In the genomic region with DNA sequence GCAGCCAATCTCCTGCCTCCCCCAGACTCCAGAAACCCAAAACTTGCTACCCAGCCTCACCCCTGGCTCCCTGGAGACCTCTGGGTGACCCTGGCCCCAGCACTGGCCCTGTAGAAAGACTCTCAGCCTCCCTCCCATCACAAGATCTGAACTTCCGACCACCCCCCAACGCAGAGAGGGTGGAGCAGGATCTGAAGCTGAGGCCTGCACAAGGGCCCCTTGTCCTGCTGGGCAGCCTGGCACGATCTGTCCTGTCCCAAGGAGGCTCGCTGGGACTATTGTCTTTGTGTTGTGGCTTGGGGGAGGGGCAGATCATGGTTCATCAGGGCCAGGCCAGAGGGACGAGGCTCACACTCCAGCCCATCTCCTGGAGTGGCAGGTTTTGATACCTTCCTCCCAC, we compare ENCODE assay signal across 14 cellular contexts. TPM values are rescaled to one million over a fixed set of nuclear protein-coding genes. Genes with fewer than 3 reads are reported as not detected.
DNase-seq lines count a peak whose midpoint lies in the region; ATAC-seq and TF ChIP-seq lines count a peak whose summit lies in the region.
"Had no signal": no experiment of that assay in that cellular context is flagged by ENCODE, and none has a peak within 500 bp of the region (broad histone marks: within the 10 kb centered on the region; RNA-seq: fewer than 3 reads in every experiment).

No MANE protein-coding gene starts in this region.

- no peaks in the 10 kb centered on the region for H3K9me3 ChIP-seq in IMR-90 (ENCODE audit: control insufficient read depth, insufficient read depth, low read length)
- H3K9me3 ChIP-seq in stomach smooth muscle (ENCODE audit: control insufficient read depth in 2 of 2, low read length in 2 of 2): no peaks in the 10 kb centered on the region

- H4K91ac ChIP-seq in IMR-90 (ENCODE audit: insufficient read depth, low read depth, low read length): peak overlapping the region; percentile 30

- 0 out of 2 replicates have a peak overlapping the region, but pooled peaks have one; percentile 20 for H3K14ac ChIP-seq in IMR-90 (replicated peaks; ENCODE audit: low read depth, low read length)

- H3K79me1 ChIP-seq in IMR-90 (ENCODE audit: low read depth in 1 of 2, low read length in 2 of 2): peaks cover 0 to 7% of the 10 kb centered on the region in 2 experiments; a peak in 2 of 4 replicates

- in situ Hi-C loops in IMR-90 (cut with MboI; ENCODE audit: low sequenced_read_pairs): loop anchor here (10.0 kb wide), 1 partner anchor 66 kb away; no protein-coding TSS in a partner anchor

- H4K20me1 ChIP-seq in IMR-90 (ENCODE audit: insufficient read depth, low read length): no peaks in the 10 kb centered on the region

- ATAC-seq in IMR-90 (ENCODE audit: low read depth): no peak
- ATAC-seq in HG02759 (IDR thresholded peaks at IDR 0.05; ENCODE audit: unreplicated experiment): no peak
- ATAC-seq in HG03135 (IDR thresholded peaks at IDR 0.05; ENCODE audit: unreplicated experiment): no peak
- ATAC-seq: natural killer cell had no signal

- TF ChIP-seq RAD21 in IMR-90 (IDR thresholded peaks at IDR 0.05; ENCODE audit: low read length): no peak

- dilution Hi-C loops in IMR-90 (cut with HindIII; ENCODE audit: low sequenced_read_pairs, unreplicated experiment): no loop called here

- no peak overlapping the region for H3K4me3 Mint-ChIP-seq in chondrocyte (ENCODE audit: unreplicated experiment)
- H3K4me3 Mint-ChIP-seq: activated naive CD4-positive, alpha-beta T cell treated with anti-CD3 and anti-CD28 coated beads for 36 hours; natural killer cell had no signal

- H3K36me3 ChIP-seq in IMR-90 (ENCODE audit: control insufficient read depth, insufficient read depth, low read length) (no peaks in the 10 kb centered on the region), stomach smooth muscle (ENCODE audit: control insufficient read depth in 2 of 2, insufficient read depth in 2 of 2, low read length in 2 of 2) (no peaks in the 10 kb centered on the region)

- whole genome bisulfite sequencing in IMR-90 (ENCODE audit: extremely low coverage in 2 of 2, insufficient read length in 1 of 2), 2 experiments: no CpG with 5 or more reads among the region's 5 CpGs

- H3K4ac ChIP-seq in IMR-90 (ENCODE audit: low read depth, low read length): peak overlapping the region; percentile 66

- H3K9ac ChIP-seq in IMR-90 (ENCODE audit: low read depth, low read length) (no peak overlapping the region), stomach smooth muscle (ENCODE audit: low read length in 2 of 2) (no peak overlapping the region)

- H4K8ac ChIP-seq in IMR-90 (ENCODE audit: low read depth in 2 of 2, low read length in 2 of 2): peak overlapping the region in 1 of 2 experiments; percentile 1; a peak in 1 of 4 replicates

- peak overlapping the region; percentile 76 for H2AFZ ChIP-seq in IMR-90 (replicated peaks; ENCODE audit: low read length, poor library complexity)

- H3K18ac ChIP-seq in IMR-90 (ENCODE audit: low read depth, low read length): no peak overlapping the region

- H4K5ac ChIP-seq in IMR-90 (ENCODE audit: low read depth, low read length): peak overlapping the region; percentile 39; the same call in 1 of the 2 replicates

- peaks cover 13% of the 10 kb centered on the region for H3K4me1 ChIP-seq in IMR-90 (ENCODE audit: control insufficient read depth, insufficient read depth, low read length)
- peaks cover 24% of the 10 kb centered on the region for H3K4me1 ChIP-seq in stomach smooth muscle (ENCODE audit: control insufficient read depth, insufficient read depth, low read length)

- peaks cover 39% of the 10 kb centered on the region for H3K4me1 Mint-ChIP-seq in chondrocyte (ENCODE audit: low read depth)

- H2AK9ac ChIP-seq in IMR-90 (replicated peaks; ENCODE audit: low read depth, low read length, poor library complexity): peak overlapping the region; percentile 81

- peak overlapping the region; percentile 58 for H2BK20ac ChIP-seq in IMR-90 (ENCODE audit: low read depth, low read length)

- H2BK5ac ChIP-seq in IMR-90 (ENCODE audit: low read depth, low read length, poor library complexity, severe bottlenecking): peak overlapping the region; percentile 43

- H3K23ac ChIP-seq in IMR-90 (ENCODE audit: low read depth, low read length): no peak overlapping the region

- H3K27ac ChIP-seq in IMR-90 (ENCODE audit: insufficient read depth, low read length): no peak overlapping the region
- peak overlapping the region; percentile 88 for H3K27ac ChIP-seq in cingulate gyrus (ENCODE audit: low read depth, low read length)
- H3K27ac ChIP-seq in stomach smooth muscle (ENCODE audit: low read length): peak overlapping the region; percentile 11

- peak overlapping the region; percentile 83; the same call in 2 of the 3 replicates for H2BK15ac ChIP-seq in IMR-90 (ENCODE audit: low read depth, low read length)

- H3K56ac ChIP-seq in IMR-90 (ENCODE audit: extremely low read depth, insufficient read depth, low read length): no peak overlapping the region

- no peaks in the 10 kb centered on the region for H3K27me3 Mint-ChIP-seq in chondrocyte (ENCODE audit: low read depth)

- H3K4me2 ChIP-seq in IMR-90 (ENCODE audit: low read depth, low read length): no peak overlapping the region

- H2BK120ac ChIP-seq in IMR-90 (ENCODE audit: low read depth, low read length): peak overlapping the region; percentile 38

- peak overlapping the region; percentile 66 for H2AK5ac ChIP-seq in IMR-90 (ENCODE audit: low read depth, low read length)

- DNase-seq in IMR-90 (no peak), midbrain (lab: John Stamatoyannopoulos, UW) (peak; percentile 83), activated T-cell treated with anti-CD3 and anti-CD28 coated beads for 4 hours (no peak), chondrocyte (ENCODE audit: low spot score) (no peak)
- DNase-seq: activated naive CD4-positive, alpha-beta T cell treated with anti-CD3 and anti-CD28 coated beads for 36 hours; EL; HCEC 1CT; natural killer cell; NCI-H524 treated with DMSO at 0.1 percent for 48 hours had no signal

- no peaks in the 10 kb centered on the region for H3K27me3 ChIP-seq in IMR-90 (ENCODE audit: control insufficient read depth, insufficient read depth, low read length)
- no peaks in the 10 kb centered on the region for H3K27me3 ChIP-seq in stomach smooth muscle (ENCODE audit: control insufficient read depth in 1 of 2, insufficient read depth in 2 of 2, low read length in 2 of 2)

- intact Hi-C loops in IMR-90 (cut with micrococcal nuclease): loop anchor here (1.0 kb wide), 1 partner anchor 64 kb away; no protein-coding TSS in a partner anchor

- POLR2A ChIA-PET in IMR-90 (lab: Charles Lee; ENCODE audit: unreplicated experiment): interaction anchor here (0.6 kb wide), 1 partner anchor 31 kb away, joined by 3 read pairs; no protein-coding TSS in a partner anchor

- no peaks in the 10 kb centered on the region for H3K9me1 ChIP-seq in IMR-90 (ENCODE audit: insufficient read depth, low read length)

- H3K4me3 ChIP-seq in IMR-90 (ENCODE audit: insufficient read depth, low read depth, low read length) (no peak overlapping the region), stomach smooth muscle (ENCODE audit: low read length in 2 of 2) (no peak overlapping the region)

- no peaks in the 10 kb centered on the region for H3K36me3 Mint-ChIP-seq in chondrocyte (ENCODE audit: low read depth)
- H3K36me3 Mint-ChIP-seq: natural killer cell had no signal

- no TSS peak for BruUV-seq in IMR-90 (replicated peaks; lab: Mats Ljungman, UMichigan)

- H3K27ac Mint-ChIP-seq in chondrocyte (ENCODE audit: unreplicated experiment): no peak overlapping the region
- H3K27ac Mint-ChIP-seq: activated naive CD4-positive, alpha-beta T cell treated with anti-CD3 and anti-CD28 coated beads for 36 hours; natural killer cell had no signal

- H3K9me3 Mint-ChIP-seq in chondrocyte (ENCODE audit: low read depth): no peaks in the 10 kb centered on the region
- H3K9me3 Mint-ChIP-seq: activated naive CD4-positive, alpha-beta T cell treated with anti-CD3 and anti-CD28 coated beads for 36 hours; natural killer cell had no signal

- TF ChIP-seq CTCF in IMR-90 (conservative IDR thresholded peaks at IDR 0.05; ENCODE audit: low read depth, low read length): no peak
- no peak for TF ChIP-seq CTCF in chondrocyte (IDR thresholded peaks at IDR 0.05)

- CTCF ChIA-PET in IMR-90 (lab: Yijun Ruan, JAX): interaction anchor here (0.6 to 2.3 kb wide), 6 partner anchors 8 to 64 kb away, joined by 3 to 26 read pairs (median 6); no protein-coding TSS in a partner anchor

- no peak for TF ChIP-seq POLR2A in IMR-90 (IDR thresholded peaks at IDR 0.05; ENCODE audit: low read depth, low read length)

TF ChIP-seq in IMR-90, 13 proteins besides CTCF, POLR2A, EP300 and RAD21 (continues in another document):
- TF ChIP-seq BHLHE40 (IDR thresholded peaks at IDR 0.05; ENCODE audit: low read depth, low read length): no peak
- no peak for TF ChIP-seq MXI1 (IDR thresholded peaks at IDR 0.05; ENCODE audit: borderline replicate concordance, low read depth, low read length)
- TF ChIP-seq CEBPB (IDR thresholded peaks at IDR 0.05; ENCODE audit: low read depth, low read length): no peak
- no peak for TF ChIP-seq FOS (IDR thresholded peaks at IDR 0.05; ENCODE audit: low read depth, low read length)

RNA-seq across cellular contexts. Expression of gene PHLDA3, which starts 20.0 kb away (rescaled TPM):
- total RNA-seq in IMR-90 (2012; rRNA removed) (41.6 and 44.2 TPM in 2 replicates), chondrocyte (111 to 120 TPM (median 115 TPM) in 3 replicates)
- 102 and 122 TPM in 2 replicates for polyA plus RNA-seq in IMR-90 (2012; rRNA removed)
- 50.7 and 178 TPM in 2 replicates for polyA plus RNA-seq in IMR-90 (2012; cell fraction: cytosol; rRNA removed)
- 49.6 and 125 TPM in 2 replicates for polyA plus RNA-seq in IMR-90 (2012; cell fraction: nucleus; rRNA removed; ENCODE audit: low replicate concordance)

RNA-seq across cellular contexts. Expression of gene TNNI1, which starts 27.5 kb away (rescaled TPM):
- total RNA-seq in IMR-90 (2012; rRNA removed): not detected in 2 replicates
- polyA plus RNA-seq in IMR-90 (2012; rRNA removed): not detected in 2 replicates
- 0.02 TPM in 1 of 2 replicates, not detected in the other for polyA plus RNA-seq in IMR-90 (2012; cell fraction: cytosol; rRNA removed)
- polyA plus RNA-seq in IMR-90 (2012; cell fraction: nucleus; rRNA removed; ENCODE audit: low replicate concordance): 0.20 and 0.45 TPM in 2 replicates
- 8.0 to 10.0 TPM (median 8.8 TPM) in 3 replicates for total RNA-seq in chondrocyte
- total RNA-seq: activated naive CD4-positive, alpha-beta T cell treated with anti-CD3 and anti-CD28 coated beads for 36 hours had no signal

RNA-seq across cellular contexts. Expression of gene LAD1, which starts 49.9 kb away (rescaled TPM):
- under 0.01 TPM in 1 of 2 replicates, not detected in the other for total RNA-seq in IMR-90 (2012; rRNA removed)
- 0.07 and 0.09 TPM in 2 replicates for polyA plus RNA-seq in IMR-90 (2012; rRNA removed)
- polyA plus RNA-seq in IMR-90 (2012; cell fraction: cytosol; rRNA removed): 0.02 TPM in 1 of 2 replicates, not detected in the other
- 0.08 and 0.29 TPM in 2 replicates for polyA plus RNA-seq in IMR-90 (2012; cell fraction: nucleus; rRNA removed; ENCODE audit: low replicate concordance)
- total RNA-seq in chondrocyte: 0.17 to 0.34 TPM in 2 of 3 replicates, not detected in the other
- total RNA-seq: activated naive CD4-positive, alpha-beta T cell treated with anti-CD3 and anti-CD28 coated beads for 36 hours had no signal
- polyA plus RNA-seq: BJ had no signal

RNA-seq across cellular contexts. Expression of gene CSRP1, which starts 57.9 kb away (rescaled TPM):
- total RNA-seq in IMR-90 (2012; rRNA removed) (1,498 and 1,861 TPM in 2 replicates), chondrocyte (1.3 to 7.1 TPM (median 5.9 TPM) in 3 replicates)
- polyA plus RNA-seq in IMR-90 (2012; rRNA removed): 948 and 1,037 TPM in 2 replicates
- 955 and 1,043 TPM in 2 replicates for polyA plus RNA-seq in IMR-90 (2012; cell fraction: cytosol; rRNA removed)
- polyA plus RNA-seq in IMR-90 (2012; cell fraction: nucleus; rRNA removed; ENCODE audit: low replicate concordance): 737 and 1,227 TPM in 2 replicates
